Comparison of ENCODE assay signal across 18 cellular contexts in the genomic region with DNA sequence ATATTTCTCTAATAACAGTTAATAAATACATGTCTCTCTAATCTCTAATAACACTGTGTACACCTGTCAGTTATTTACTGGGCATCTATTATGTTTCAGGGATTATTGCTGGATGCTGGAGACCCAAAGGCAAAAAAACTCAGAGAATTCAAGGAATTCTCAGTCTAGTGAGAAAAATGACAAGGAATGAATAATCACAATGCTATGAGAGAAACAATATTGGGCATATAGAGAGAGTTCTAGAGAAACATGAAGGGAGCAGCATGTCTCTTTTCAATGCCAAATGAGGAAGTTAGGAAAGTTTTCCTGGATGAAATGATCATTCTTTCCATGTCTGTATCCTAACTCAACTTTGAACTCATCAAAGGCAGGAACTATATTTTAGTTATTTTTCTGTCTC.
A peak's percentile ranks its signal among the peaks of the same experiment; 100 is the strongest.
DNase-seq lines count a peak whose midpoint lies in the region; ATAC-seq and TF ChIP-seq lines count a peak whose summit lies in the region.
"Had no signal": no experiment of that assay in that cellular context is flagged by ENCODE, and none has a peak within 500 bp of the region (broad histone marks: within the 10 kb centered on the region; RNA-seq: fewer than 3 reads in every experiment).

No MANE protein-coding gene starts in this region.

- H3K27me3 ChIP-seq in brain microvascular endothelial cell (replicated peaks), result no peaks in the 10 kb centered on the region

- ATAC-seq in HG02981 (IDR thresholded peaks at IDR 0.05; ENCODE audit: unreplicated experiment), result no peak
- ATAC-seq in naive thymus-derived CD8-positive, alpha-beta T cell, result no peak
- ATAC-seq: Panc1 had no signal

- H3K27me3 Mint-ChIP-seq in mesothelial cell of epicardium (ENCODE audit: low read depth), result no peaks in the 10 kb centered on the region
- H3K27me3 Mint-ChIP-seq in naive thymus-derived CD8-positive, alpha-beta T cell, result no peaks in the 10 kb centered on the region

- H3K36me3 ChIP-seq in brain microvascular endothelial cell (replicated peaks), result no peaks in the 10 kb centered on the region

- POLR2A ChIA-PET in naive thymus-derived CD8-positive, alpha-beta T cell (lab: Charles Lee), result no interaction called here

- peaks cover 6% of the 10 kb centered on the region for H3K9me3 Mint-ChIP-seq in mesothelial cell of epicardium
- H3K9me3 Mint-ChIP-seq in naive thymus-derived CD8-positive, alpha-beta T cell, result peaks cover 0 to 2% (median 0%) of the 10 kb centered on the region in 9 donors

- DNase-seq in EH (ENCODE audit: low read depth) (peak; percentile 80), M059J (ENCODE audit: low read depth) (peak; percentile 35), brain microvascular endothelial cell (no peak), mesothelial cell of epicardium (ENCODE audit: low spot score in 2 of 2, unreplicated experiment in 2 of 2) (no peak), DMS79 (lab: John Stamatoyannopoulos, UW) (no peak), NCI-H1694 treated with DMSO at 0.1 percent for 48 hours (lab: John Stamatoyannopoulos, UW) (no peak)
- no peak for DNase-seq in naive thymus-derived CD8-positive, alpha-beta T cell
- DNase-seq: C1 segment of cervical spinal cord, DMS153, KG1, NCI-H1092, NCI-H1930, NCI-H2171, NCI-H510A, NCI-H82, SHP77 had no signal

- no peaks in the 10 kb centered on the region for H3K36me3 Mint-ChIP-seq in mesothelial cell of epicardium
- H3K36me3 Mint-ChIP-seq in naive thymus-derived CD8-positive, alpha-beta T cell, result no peaks in the 10 kb centered on the region

- H3K27ac ChIP-seq in brain microvascular endothelial cell, result peak overlapping the region; percentile 79

- no peak overlapping the region for H3K4me3 ChIP-seq in brain microvascular endothelial cell (ENCODE audit: low read depth, low read length)

- TF ChIP-seq CTCF in brain microvascular endothelial cell (IDR thresholded peaks at IDR 0.05; ENCODE audit: low read depth, low read length, missing control alignments) (no peak), mesothelial cell of epicardium (IDR thresholded peaks at IDR 0.05; ENCODE audit: unreplicated experiment) (no peak)

- H3K4me1 Mint-ChIP-seq in mesothelial cell of epicardium, result peaks cover 26% of the 10 kb centered on the region
- peaks cover 0 to 3% (median 1%) of the 10 kb centered on the region in 4 donors for H3K4me1 Mint-ChIP-seq in naive thymus-derived CD8-positive, alpha-beta T cell

- peak overlapping the region; percentile 57 for H3K27ac Mint-ChIP-seq in mesothelial cell of epicardium
- no peak overlapping the region for H3K27ac Mint-ChIP-seq in naive thymus-derived CD8-positive, alpha-beta T cell

- in situ Hi-C loops in brain microvascular endothelial cell (cut with HindIII; ENCODE audit: low pct_ligation_motif_present, low sequenced_read_pairs), result no loop called here

- no peak overlapping the region for H3K4me3 Mint-ChIP-seq in mesothelial cell of epicardium
- H3K4me3 Mint-ChIP-seq in naive thymus-derived CD8-positive, alpha-beta T cell, result no peak overlapping the region

Comparison
In these comparisons a context has a peak if more than half of its experiments do, and no peak if none do; other contexts are left out.
1. DNase-seq: peak in EH (single experiment) and M059J (single experiment); none in brain microvascular endothelial cell (single experiment), mesothelial cell of epicardium (0 of 2), DMS79 (single experiment), naive thymus-derived CD8-positive, alpha-beta T cell (0 of 10) and NCI-H1694 treated with DMSO at 0.1 percent for 48 hours (single experiment).